ENCODE assay signal across 20 cellular contexts in genomic region chr1:235342039-235342438, GRCh38.
"Had no signal": no experiment of that assay in that cellular context is flagged by ENCODE, and none has a peak within 500 bp of the region (broad histone marks: within the 10 kb centered on the region; RNA-seq: fewer than 3 reads in every experiment).

No MANE protein-coding gene starts in this region.

- H3K27ac ChIP-seq: epithelial cell of prostate, hepatocyte, prostate gland, right atrium auricular region, upper lobe of right lung had no signal

- H3K27ac Mint-ChIP-seq: activated T-helper 2 cell treated with anti-CD3 and anti-CD28 coated beads, Interferon-gamma antibody, Interleukin-2, Interleukin-4, amounts not matched to agents 10 μg/mL and 5 μg/mL and 100 μg/mL, durations not matched to agents 14 hours and 24 hours and 36 hours; mesothelial cell of epicardium had no signal

- H3K9me3 Mint-ChIP-seq: activated T-helper 2 cell treated with anti-CD3 and anti-CD28 coated beads, Interferon-gamma antibody, Interleukin-2, Interleukin-4, amounts not matched to agents 10 μg/mL and 5 μg/mL and 100 μg/mL, durations not matched to agents 14 hours and 24 hours and 36 hours; immature natural killer cell; mesothelial cell of epicardium; natural killer cell had no signal

- H3K27me3 Mint-ChIP-seq: T-helper 17 cell had no signal

- ATAC-seq: left lobe of liver; natural killer cell; stimulated activated naive CD8-positive, alpha-beta T cell treated with anti-CD3 and anti-CD28 coated beads, Interleukin-15, Interleukin-2, amounts not matched to agents 100 U/mL and 50 U/mL, for 24 hours; T-helper 17 cell; upper lobe of right lung had no signal

- H3K4me1 ChIP-seq: prostate gland had no signal

- H2AFZ ChIP-seq: hepatocyte had no signal

- H3K4me1 Mint-ChIP-seq: mesothelial cell of epicardium had no signal

- H3K36me3 ChIP-seq: prostate gland had no signal

- H3K27me3 ChIP-seq: cardiac muscle cell, hepatocyte, right atrium auricular region, upper lobe of right lung had no signal

- H3K4me2 ChIP-seq: hepatocyte had no signal

- H3K4me3 Mint-ChIP-seq: immature natural killer cell, mesothelial cell of epicardium, natural killer cell, T-helper 17 cell had no signal

- H3K9me3 ChIP-seq: prostate gland, right atrium auricular region, upper lobe of right lung had no signal

- DNase-seq: activated CD4-positive, alpha-beta T cell treated with anti-CD3 and anti-CD28 coated beads for 48 hours; activated CD4-positive, CD25-positive, alpha-beta regulatory T cell; activated naive CD4-positive, alpha-beta T cell; activated T-cell treated with anti-CD3 and anti-CD28 coated beads, Interleukin-2, amount 50 U/mL, for 1 hour; glutamatergic neuron; immature natural killer cell; natural killer cell; stimulated activated CD4-positive, alpha-beta T cell treated with anti-CD3 and anti-CD28 coated beads, Interleukin-4, amount 100 ng/mL, for 24 hours; stimulated activated naive CD8-positive, alpha-beta T cell treated with anti-CD3 and anti-CD28 coated beads, Interleukin-15, Interleukin-2, amounts not matched to agents 100 U/mL and 50 U/mL, for 24 hours; SW 1271; T-helper 17 cell; upper lobe of right lung had no signal

- H3K4me3 ChIP-seq: cardiac muscle cell, hepatocyte, prostate gland, right atrium auricular region, upper lobe of right lung had no signal
